ENCODE assay signal across 1 cellular context in genomic region chr19:34366670-34367423, GRCh38.
A peak's percentile ranks its signal among the peaks of the same experiment; 100 is the strongest.
TF ChIP-seq lines count a peak whose summit lies in the region.

No MANE protein-coding gene starts in this region.

TF ChIP-seq in K562, 482 proteins besides CTCF, POLR2A, EP300 and RAD21 (continued from another document):
- TF ChIP-seq E4F1 (CRISPR knock-in tag; IDR thresholded peaks at IDR 0.05; ENCODE audit: borderline replicate concordance) = no peak
- no peak for TF ChIP-seq ATF6 (CRISPR knock-in tag; IDR thresholded peaks at IDR 0.05)
- TF ChIP-seq KAT2B (IDR thresholded peaks at IDR 0.05; ENCODE audit: low read depth, low read length) = no peak
- no peak for TF ChIP-seq MCM7 (IDR thresholded peaks at IDR 0.05)
- TF ChIP-seq NFIX (CRISPR knock-in tag; IDR thresholded peaks at IDR 0.05; ENCODE audit: low read depth) = no peak
- no peak for TF ChIP-seq ZNF586 (CRISPR knock-in tag; conservative IDR thresholded peaks at IDR 0.05)
- no peak for TF ChIP-seq FOXO4 (CRISPR knock-in tag; IDR thresholded peaks at IDR 0.05)
- TF ChIP-seq ETV6 (IDR thresholded peaks at IDR 0.05; ENCODE audit: borderline replicate concordance in 1 of 2, low read depth in 2 of 2, low read length in 1 of 2) = 0 out of 4 replicates have a peak, but pooled peaks of 1 of the 2 experiments have one; percentile 5
- no peak for TF ChIP-seq ETV6 (CRISPR knock-in tag; IDR thresholded peaks at IDR 0.05; ENCODE audit: borderline replicate concordance)
- no peak for TF ChIP-seq TSC22D4 (tag; IDR thresholded peaks at IDR 0.05)
- no peak for TF ChIP-seq KDM2B (CRISPR knock-in tag; IDR thresholded peaks at IDR 0.05)
- no peak for TF ChIP-seq MYC (IDR thresholded peaks at IDR 0.05; ENCODE audit: low read depth, low read length)
- TF ChIP-seq MYC (CRISPR knock-in tag; IDR thresholded peaks at IDR 0.05; ENCODE audit: borderline replicate concordance, low read depth) = no peak
- TF ChIP-seq ZNF23 (CRISPR knock-in tag; IDR thresholded peaks at IDR 0.05) = no peak
- no peak for TF ChIP-seq SMAD1 (IDR thresholded peaks at IDR 0.05; ENCODE audit: low read depth, low read length, partially characterized antibody)
- no peak for TF ChIP-seq CC2D1A (IDR thresholded peaks at IDR 0.05)
- no peak for TF ChIP-seq BRF2 (IDR thresholded peaks at IDR 0.05; ENCODE audit: borderline replicate concordance, insufficient read depth, insufficient read length)
- TF ChIP-seq ZNF224 (CRISPR knock-in tag; IDR thresholded peaks at IDR 0.05) = no peak
- no peak for TF ChIP-seq HLTF (IDR thresholded peaks at IDR 0.05)
- TF ChIP-seq ESRRB (CRISPR knock-in tag; IDR thresholded peaks at IDR 0.05; ENCODE audit: borderline replicate concordance) = no peak
- TF ChIP-seq, protein P1, sequence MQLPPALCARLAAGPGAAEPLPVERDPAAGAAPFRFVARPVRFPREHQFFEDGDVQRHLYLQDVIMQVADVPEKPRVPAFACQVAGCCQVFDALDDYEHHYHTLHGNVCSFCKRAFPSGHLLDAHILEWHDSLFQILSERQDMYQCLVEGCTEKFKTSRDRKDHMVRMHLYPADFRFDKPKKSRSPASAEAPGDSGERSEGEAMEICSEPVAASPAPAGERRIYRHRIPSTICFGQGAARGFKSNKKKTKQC (CRISPR knock-in tag; IDR thresholded peaks at IDR 0.05) = no peak
- TF ChIP-seq NR2C2 (CRISPR knock-in tag; IDR thresholded peaks at IDR 0.05) = no peak
- peak; percentile 40; the same call in 1 of the 2 replicates for TF ChIP-seq NR2C2 (tag; IDR thresholded peaks at IDR 0.05)
- peak; percentile 46; the same call in 1 of the 2 replicates for TF ChIP-seq CREM (IDR thresholded peaks at IDR 0.05; ENCODE audit: low read depth)
- no peak for TF ChIP-seq CHD2 (IDR thresholded peaks at IDR 0.05; ENCODE audit: low read depth, low read length)
- TF ChIP-seq, protein P2, sequence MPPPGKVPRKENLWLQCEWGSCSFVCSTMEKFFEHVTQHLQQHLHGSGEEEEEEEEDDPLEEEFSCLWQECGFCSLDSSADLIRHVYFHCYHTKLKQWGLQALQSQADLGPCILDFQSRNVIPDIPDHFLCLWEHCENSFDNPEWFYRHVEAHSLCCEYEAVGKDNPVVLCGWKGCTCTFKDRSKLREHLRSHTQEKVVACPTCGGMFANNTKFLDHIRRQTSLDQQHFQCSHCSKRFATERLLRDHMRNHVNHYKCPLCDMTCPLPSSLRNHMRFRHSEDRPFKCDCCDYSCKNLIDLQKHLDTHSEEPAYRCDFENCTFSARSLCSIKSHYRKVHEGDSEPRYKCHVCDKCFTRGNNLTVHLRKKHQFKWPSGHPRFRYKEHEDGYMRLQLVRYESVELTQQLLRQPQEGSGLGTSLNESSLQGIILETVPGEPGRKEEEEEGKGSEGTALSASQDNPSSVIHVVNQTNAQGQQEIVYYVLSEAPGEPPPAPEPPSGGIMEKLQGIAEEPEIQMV (tag; conservative IDR thresholded peaks at IDR 0.05; ENCODE audit: low read depth) = no peak
